ENCODE assay signal across 8 cellular contexts in the genomic region with DNA sequence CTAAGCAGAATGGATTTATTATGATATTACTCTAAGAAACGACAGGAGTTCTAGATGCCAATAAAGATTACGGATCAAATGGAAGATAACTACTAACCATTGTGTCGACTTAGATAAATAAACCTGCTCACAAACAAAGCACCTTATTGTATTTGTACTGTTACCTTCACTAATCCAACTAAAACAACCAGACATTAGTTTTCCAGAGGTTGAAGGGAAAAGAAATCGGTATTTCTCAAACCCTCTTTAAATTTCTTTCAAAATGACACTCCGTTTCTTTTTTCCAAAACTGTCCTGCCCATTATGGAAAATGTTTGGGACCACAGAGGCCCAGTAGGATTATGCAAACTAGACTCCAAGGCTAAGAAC. TPM values are rescaled to one million over a fixed set of nuclear protein-coding genes. Genes with fewer than 3 reads are reported as not detected.
DNase-seq lines count a peak whose midpoint lies in the region; ATAC-seq, FAIRE-seq and TF ChIP-seq lines count a peak whose summit lies in the region.

No MANE protein-coding gene starts in this region.

- H3K4me1 Mint-ChIP-seq in chondrocyte (ENCODE audit: low read depth): peaks cover 28% of the 10 kb centered on the region
- H3K4me1 Mint-ChIP-seq in natural killer cell treated with Interleukin-12 subunit alpha and Interleukin-12 subunit beta and Interleukin-15 and Interleukin-18, amount 100 ng/mL, for 72 hours (ENCODE audit: low read depth in 2 of 2): peaks cover 31 to 42% of the 10 kb centered on the region in 2 donors

- no peaks in the 10 kb centered on the region for H3K27me3 Mint-ChIP-seq in chondrocyte (ENCODE audit: low read depth)
- no peaks in the 10 kb centered on the region for H3K27me3 Mint-ChIP-seq in natural killer cell treated with Interleukin-12 subunit alpha and Interleukin-12 subunit beta and Interleukin-15 and Interleukin-18, amount 100 ng/mL, for 72 hours

- DNase-seq in AG04449 (ENCODE audit: low read depth, low spot score) (no peak), HEK293T (ENCODE audit: extremely low spot score) (no peak), chondrocyte (ENCODE audit: low spot score) (no peak), urothelium cell line (ENCODE audit: low spot score) (no peak), DMS 273 (lab: John Stamatoyannopoulos, UW; ENCODE audit: unreplicated experiment) (no peak)
- DNase-seq in natural killer cell treated with Interleukin-12 subunit alpha and Interleukin-12 subunit beta and Interleukin-15 and Interleukin-18, amount 100 ng/mL, for 72 hours (ENCODE audit: low spot score): no peak
- no peak for DNase-seq in activated CD4-positive, CD25-positive, alpha-beta regulatory T cell (lab: John Stamatoyannopoulos, UW)

- POLR2A ChIA-PET in AG04449 (lab: Yijun Ruan, JAX): no interaction called here
- POLR2A ChIA-PET in HEK293T (lab: Yijun Ruan, JAX): no interaction called here

- no peaks in the 10 kb centered on the region for H3K9me3 Mint-ChIP-seq in chondrocyte (ENCODE audit: low read depth)
- H3K9me3 Mint-ChIP-seq in natural killer cell treated with Interleukin-12 subunit alpha and Interleukin-12 subunit beta and Interleukin-15 and Interleukin-18, amount 100 ng/mL, for 72 hours: no peaks in the 10 kb centered on the region

- CTCF ChIA-PET in AG04449 (lab: Yijun Ruan, JAX) (interaction anchor here (1.2 to 1.4 kb wide), 2 partner anchors 10 to 11 kb away, joined by 3 to 4 read pairs; no protein-coding TSS in a partner anchor), HEK293T (lab: Yijun Ruan, JAX) (interaction anchor here (0.7 kb wide), 1 partner anchor 9 kb away, joined by 4 read pairs; no protein-coding TSS in a partner anchor)

- ATAC-seq in natural killer cell treated with Interleukin-12 subunit alpha and Interleukin-12 subunit beta and Interleukin-15 and Interleukin-18, amount 100 ng/mL, for 72 hours: no peak
- no peak for ATAC-seq in HG02884 (IDR thresholded peaks at IDR 0.05; ENCODE audit: unreplicated experiment)

- FAIRE-seq in urothelium cell line (lab: Jason Lieb, UNC): no peak

- no peak for TF ChIP-seq CTCF in AG04449 (IDR thresholded peaks at IDR 0.05; ENCODE audit: insufficient read depth, low read length, missing control alignments)
- no peak for TF ChIP-seq CTCF in chondrocyte (IDR thresholded peaks at IDR 0.05)

- H3K27ac Mint-ChIP-seq in chondrocyte (ENCODE audit: unreplicated experiment): no peak overlapping the region
- H3K27ac Mint-ChIP-seq in natural killer cell treated with Interleukin-12 subunit alpha and Interleukin-12 subunit beta and Interleukin-15 and Interleukin-18, amount 100 ng/mL, for 72 hours: peak overlapping the region; percentile 9 to 78

- peak overlapping the region; percentile 58 for H3K4me3 Mint-ChIP-seq in chondrocyte (ENCODE audit: unreplicated experiment)
- peak overlapping the region; percentile 97 for H3K4me3 Mint-ChIP-seq in natural killer cell treated with Interleukin-12 subunit alpha and Interleukin-12 subunit beta and Interleukin-15 and Interleukin-18, amount 100 ng/mL, for 72 hours

- H3K4me3 ChIP-seq in AG04449 (ENCODE audit: low read depth, low read length): peak overlapping the region; percentile 81

- no peaks in the 10 kb centered on the region for H3K36me3 Mint-ChIP-seq in chondrocyte (ENCODE audit: low read depth)
- H3K36me3 Mint-ChIP-seq in natural killer cell treated with Interleukin-12 subunit alpha and Interleukin-12 subunit beta and Interleukin-15 and Interleukin-18, amount 100 ng/mL, for 72 hours: no peaks in the 10 kb centered on the region

TF ChIP-seq in HEK293T, 16 proteins besides CTCF, POLR2A, EP300 and RAD21:
- TF ChIP-seq FOXM1 (IDR thresholded peaks at IDR 0.05; ENCODE audit: borderline replicate concordance) (no peak), HDGF (IDR thresholded peaks at IDR 0.05; ENCODE audit: borderline replicate concordance) (no peak)
- TF ChIP-seq, protein P1, sequence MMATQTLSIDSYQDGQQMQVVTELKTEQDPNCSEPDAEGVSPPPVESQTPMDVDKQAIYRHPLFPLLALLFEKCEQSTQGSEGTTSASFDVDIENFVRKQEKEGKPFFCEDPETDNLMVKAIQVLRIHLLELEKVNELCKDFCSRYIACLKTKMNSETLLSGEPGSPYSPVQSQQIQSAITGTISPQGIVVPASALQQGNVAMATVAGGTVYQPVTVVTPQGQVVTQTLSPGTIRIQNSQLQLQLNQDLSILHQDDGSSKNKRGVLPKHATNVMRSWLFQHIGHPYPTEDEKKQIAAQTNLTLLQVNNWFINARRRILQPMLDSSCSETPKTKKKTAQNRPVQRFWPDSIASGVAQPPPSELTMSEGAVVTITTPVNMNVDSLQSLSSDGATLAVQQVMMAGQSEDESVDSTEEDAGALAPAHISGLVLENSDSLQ (IDR thresholded peaks at IDR 0.05): peak; percentile 33; the same call in 1 of the 2 replicates

RNA-seq across cellular contexts. Expression of a gene that starts 2.8 kb away (rescaled TPM):
- 7.7 to 28.9 TPM (median 9.7 TPM) in 3 replicates for total RNA-seq in chondrocyte
- total RNA-seq in natural killer cell treated with Interleukin-12 subunit alpha and Interleukin-12 subunit beta and Interleukin-15 and Interleukin-18, amount 100 ng/mL, for 72 hours: 10 to 100 TPM; 15.7 to 29.7 TPM
